25 cellular contexts compared by ENCODE assay signal in genomic region chr20:25499031-25499430, GRCh38.
"Had no signal": no experiment of that assay in that cellular context is flagged by ENCODE, and none has a peak within 500 bp of the region (broad histone marks: within the 10 kb centered on the region; RNA-seq: fewer than 3 reads in every experiment).

No MANE protein-coding gene starts in this region.

- H3K27ac ChIP-seq: colonic mucosa, esophagus muscularis mucosa, foreskin keratinocyte, gastroesophageal sphincter, heart left ventricle, hepatocyte, lower lobe of right lung, testis, tibial artery had no signal

- H3K4me1 Mint-ChIP-seq: endodermal cell; stimulated activated memory B cell treated with anti-CD40 and anti-IgM and Interleukin-4, amounts not matched to agents 10 μg/mL and 1 μg/mL and 100 μg/mL, for 72 hours had no signal

- H3K9me3 ChIP-seq: colonic mucosa, esophagus muscularis mucosa, gastroesophageal sphincter, heart left ventricle, lower lobe of right lung, testis, tibial artery had no signal

- H3K36me3 ChIP-seq: colonic mucosa had no signal

- H3K36me3 Mint-ChIP-seq: naive thymus-derived CD8-positive, alpha-beta T cell; stimulated activated memory B cell treated with anti-CD40 and anti-IgM and Interleukin-4, amounts not matched to agents 10 μg/mL and 1 μg/mL and 100 μg/mL, for 72 hours had no signal

- H3K9me3 Mint-ChIP-seq: dendritic cell treated with granulocyte-macrophage colony-stimulating factor and Interleukin-4, amounts not matched to agents 40 ng/mL and 50 ng/mL, for 4 days; endodermal cell; naive thymus-derived CD8-positive, alpha-beta T cell; stimulated activated memory B cell treated with anti-CD40 and anti-IgM and Interleukin-4, amounts not matched to agents 10 μg/mL and 1 μg/mL and 100 μg/mL, for 72 hours; type B pancreatic cell had no signal

- H3K27ac Mint-ChIP-seq: dendritic cell treated with granulocyte-macrophage colony-stimulating factor and Interleukin-4, amounts not matched to agents 40 ng/mL and 50 ng/mL, for 4 days; endodermal cell; naive thymus-derived CD8-positive, alpha-beta T cell; stimulated activated memory B cell treated with anti-CD40 and anti-IgM and Interleukin-4, amounts not matched to agents 10 μg/mL and 1 μg/mL and 100 μg/mL, for 72 hours; type B pancreatic cell had no signal

- H3K27me3 ChIP-seq: colonic mucosa, esophagus muscularis mucosa, foreskin keratinocyte, gastroesophageal sphincter, heart left ventricle, hepatocyte, testis, tibial artery had no signal

- H3K4me3 Mint-ChIP-seq: dendritic cell treated with granulocyte-macrophage colony-stimulating factor and Interleukin-4, amounts not matched to agents 40 ng/mL and 50 ng/mL, for 4 days; endodermal cell; naive thymus-derived CD8-positive, alpha-beta T cell; stimulated activated memory B cell treated with anti-CD40 and anti-IgM and Interleukin-4, amounts not matched to agents 10 μg/mL and 1 μg/mL and 100 μg/mL, for 72 hours; type B pancreatic cell had no signal

- H3K27me3 Mint-ChIP-seq: naive thymus-derived CD8-positive, alpha-beta T cell; stimulated activated memory B cell treated with anti-CD40 and anti-IgM and Interleukin-4, amounts not matched to agents 10 μg/mL and 1 μg/mL and 100 μg/mL, for 72 hours; type B pancreatic cell had no signal

- H3K4me2 ChIP-seq: hepatocyte, smooth muscle cell had no signal

- H3K4me1 ChIP-seq: colonic mucosa, esophagus muscularis mucosa, gastroesophageal sphincter, heart left ventricle, lower lobe of right lung, testis, tibial artery had no signal

- H3K79me2 ChIP-seq: hepatocyte had no signal

- H2AFZ ChIP-seq: hepatocyte had no signal

- DNase-seq: central memory CD4-positive, alpha-beta T cell; colonic mucosa; effector CD8-positive, alpha-beta T cell; endodermal cell; foreskin keratinocyte; kidney glomerular epithelial cell; left ventricle myocardium superior; lower lobe of right lung; naive thymus-derived CD8-positive, alpha-beta T cell; stimulated activated CD4-positive, alpha-beta T cell treated with anti-CD3 and anti-CD28 coated beads, Interleukin-4, amount 100 ng/mL, for 4 hours; stimulated activated naive CD8-positive, alpha-beta T cell treated with anti-CD3 and anti-CD28 coated beads, Interleukin-15, Interleukin-2, amounts not matched to agents 100 U/mL and 50 U/mL, for 24 hours; substantia nigra; testis had no signal

- H3K4me3 ChIP-seq: colonic mucosa, esophagus muscularis mucosa, gastroesophageal sphincter, heart left ventricle, hepatocyte, lower lobe of right lung, smooth muscle cell, testis, tibial artery had no signal

- ATAC-seq: foreskin keratinocyte; heart left ventricle; left ventricle myocardium superior; lower lobe of right lung; naive thymus-derived CD8-positive, alpha-beta T cell; sciatic nerve; stimulated activated memory B cell treated with anti-CD40 and anti-IgM and Interleukin-4, amounts not matched to agents 10 μg/mL and 1 μg/mL and 100 μg/mL, for 72 hours; stimulated activated naive CD8-positive, alpha-beta T cell treated with anti-CD3 and anti-CD28 coated beads, Interleukin-15, Interleukin-2, amounts not matched to agents 100 U/mL and 50 U/mL, for 24 hours had no signal

- FAIRE-seq: endothelial cell of umbilical vein, islet of Langerhans had no signal
